Comparison of ENCODE assay signal across 3 cellular contexts in the genomic region with DNA sequence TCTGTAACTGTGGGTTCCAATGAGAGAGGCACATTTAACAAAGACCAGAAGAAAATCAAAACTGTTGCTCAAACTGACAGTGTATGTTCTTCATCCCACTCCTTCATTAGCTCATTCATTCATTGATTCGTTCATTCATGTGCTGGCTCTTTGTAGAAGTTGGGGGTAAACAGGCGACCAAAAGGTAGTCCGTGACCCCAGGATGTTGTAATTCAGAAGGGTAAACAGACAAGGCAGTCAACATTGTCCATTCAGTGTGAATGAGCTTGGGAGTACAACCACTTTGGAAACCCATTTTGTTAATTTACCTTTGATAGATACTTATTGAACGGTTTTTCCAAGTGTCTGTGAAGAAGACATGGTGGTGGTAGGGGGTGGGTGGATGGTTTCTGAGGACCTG.
TF ChIP-seq lines count a peak whose summit lies in the region.

No MANE protein-coding gene starts in this region.

TF ChIP-seq in HCT116, 20 proteins besides CTCF, POLR2A, EP300 and RAD21:
- no peak for TF ChIP-seq CBX3 (IDR thresholded peaks at IDR 0.05; ENCODE audit: low read depth)
- no peak for TF ChIP-seq ZFX (IDR thresholded peaks at IDR 0.05)
- no peak for TF ChIP-seq ELF1 (IDR thresholded peaks at IDR 0.05; ENCODE audit: borderline replicate concordance, low read depth)
- no peak for TF ChIP-seq POLR2AphosphoS5 (IDR thresholded peaks at IDR 0.05; ENCODE audit: low read depth, low read length)
- no peak for TF ChIP-seq SIN3A (IDR thresholded peaks at IDR 0.05; ENCODE audit: low read depth)
- TF ChIP-seq, protein P1, sequence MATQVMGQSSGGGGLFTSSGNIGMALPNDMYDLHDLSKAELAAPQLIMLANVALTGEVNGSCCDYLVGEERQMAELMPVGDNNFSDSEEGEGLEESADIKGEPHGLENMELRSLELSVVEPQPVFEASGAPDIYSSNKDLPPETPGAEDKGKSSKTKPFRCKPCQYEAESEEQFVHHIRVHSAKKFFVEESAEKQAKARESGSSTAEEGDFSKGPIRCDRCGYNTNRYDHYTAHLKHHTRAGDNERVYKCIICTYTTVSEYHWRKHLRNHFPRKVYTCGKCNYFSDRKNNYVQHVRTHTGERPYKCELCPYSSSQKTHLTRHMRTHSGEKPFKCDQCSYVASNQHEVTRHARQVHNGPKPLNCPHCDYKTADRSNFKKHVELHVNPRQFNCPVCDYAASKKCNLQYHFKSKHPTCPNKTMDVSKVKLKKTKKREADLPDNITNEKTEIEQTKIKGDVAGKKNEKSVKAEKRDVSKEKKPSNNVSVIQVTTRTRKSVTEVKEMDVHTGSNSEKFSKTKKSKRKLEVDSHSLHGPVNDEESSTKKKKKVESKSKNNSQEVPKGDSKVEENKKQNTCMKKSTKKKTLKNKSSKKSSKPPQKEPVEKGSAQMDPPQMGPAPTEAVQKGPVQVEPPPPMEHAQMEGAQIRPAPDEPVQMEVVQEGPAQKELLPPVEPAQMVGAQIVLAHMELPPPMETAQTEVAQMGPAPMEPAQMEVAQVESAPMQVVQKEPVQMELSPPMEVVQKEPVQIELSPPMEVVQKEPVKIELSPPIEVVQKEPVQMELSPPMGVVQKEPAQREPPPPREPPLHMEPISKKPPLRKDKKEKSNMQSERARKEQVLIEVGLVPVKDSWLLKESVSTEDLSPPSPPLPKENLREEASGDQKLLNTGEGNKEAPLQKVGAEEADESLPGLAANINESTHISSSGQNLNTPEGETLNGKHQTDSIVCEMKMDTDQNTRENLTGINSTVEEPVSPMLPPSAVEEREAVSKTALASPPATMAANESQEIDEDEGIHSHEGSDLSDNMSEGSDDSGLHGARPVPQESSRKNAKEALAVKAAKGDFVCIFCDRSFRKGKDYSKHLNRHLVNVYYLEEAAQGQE (IDR thresholded peaks at IDR 0.05; ENCODE audit: low read depth) = no peak
- TF ChIP-seq, protein P2, sequence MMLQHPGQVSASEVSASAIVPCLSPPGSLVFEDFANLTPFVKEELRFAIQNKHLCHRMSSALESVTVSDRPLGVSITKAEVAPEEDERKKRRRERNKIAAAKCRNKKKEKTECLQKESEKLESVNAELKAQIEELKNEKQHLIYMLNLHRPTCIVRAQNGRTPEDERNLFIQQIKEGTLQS (IDR thresholded peaks at IDR 0.05) = no peak
- TF ChIP-seq ZNF274 (IDR thresholded peaks at IDR 0.05; ENCODE audit: low read depth, low read length) = no peak
- TF ChIP-seq MAX (IDR thresholded peaks at IDR 0.05) = no peak
- TF ChIP-seq EZH2 (IDR thresholded peaks at IDR 0.05) = no peak
- TF ChIP-seq SRF (IDR thresholded peaks at IDR 0.05; ENCODE audit: low read depth) = no peak
- TF ChIP-seq JUND (IDR thresholded peaks at IDR 0.05) = no peak
- TF ChIP-seq YY1 (IDR thresholded peaks at IDR 0.05; ENCODE audit: extremely low read depth, insufficient replicate concordance, low read depth, low read length) = no peak
- no peak for TF ChIP-seq ZBTB33 (IDR thresholded peaks at IDR 0.05; ENCODE audit: extremely low read depth, insufficient replicate concordance, low read length)

TF ChIP-seq in HepG2, 621 proteins besides CTCF, POLR2A, EP300 and RAD21:
- TF ChIP-seq FOXA3 (CRISPR knock-in tag; IDR thresholded peaks at IDR 0.05) (peak; percentile 51; the same call in 1 of the 2 replicates), ZKSCAN5 (CRISPR knock-in tag; IDR thresholded peaks at IDR 0.05) (no peak), ZSCAN9 (CRISPR knock-in tag; IDR thresholded peaks at IDR 0.05; ENCODE audit: borderline replicate concordance) (no peak), SOX5 (CRISPR knock-in tag; IDR thresholded peaks at IDR 0.05; ENCODE audit: borderline replicate concordance) (0 out of 2 replicates have a peak, but pooled peaks have one; percentile 23), FOXP1 (IDR thresholded peaks at IDR 0.05) (no peak), FOXP1 (CRISPR knock-in tag; IDR thresholded peaks at IDR 0.05) (peak; percentile 53; the same call in 1 of the 2 replicates), NR2F6 (IDR thresholded peaks at IDR 0.05) (peak; percentile 26; the same call in 1 of the 2 replicates), NR2F6 (CRISPR knock-in tag; IDR thresholded peaks at IDR 0.05) (no peak), HOXA3 (CRISPR knock-in tag; IDR thresholded peaks at IDR 0.05) (no peak), FOXK1 (CRISPR knock-in tag; IDR thresholded peaks at IDR 0.05; ENCODE audit: borderline replicate concordance, low read depth) (peak; percentile 17; the same call in 1 of the 2 replicates), TOE1 (CRISPR knock-in tag; IDR thresholded peaks at IDR 0.05) (no peak), FOXA1 (IDR thresholded peaks at IDR 0.05) (no peak), FOXA1 (CRISPR knock-in tag; IDR thresholded peaks at IDR 0.05) (0 out of 2 replicates have a peak, but pooled peaks have one; percentile 30)

TF ChIP-seq in WTC11, 78 proteins besides CTCF, POLR2A, EP300 and RAD21:
- TF ChIP-seq, protein P3, sequence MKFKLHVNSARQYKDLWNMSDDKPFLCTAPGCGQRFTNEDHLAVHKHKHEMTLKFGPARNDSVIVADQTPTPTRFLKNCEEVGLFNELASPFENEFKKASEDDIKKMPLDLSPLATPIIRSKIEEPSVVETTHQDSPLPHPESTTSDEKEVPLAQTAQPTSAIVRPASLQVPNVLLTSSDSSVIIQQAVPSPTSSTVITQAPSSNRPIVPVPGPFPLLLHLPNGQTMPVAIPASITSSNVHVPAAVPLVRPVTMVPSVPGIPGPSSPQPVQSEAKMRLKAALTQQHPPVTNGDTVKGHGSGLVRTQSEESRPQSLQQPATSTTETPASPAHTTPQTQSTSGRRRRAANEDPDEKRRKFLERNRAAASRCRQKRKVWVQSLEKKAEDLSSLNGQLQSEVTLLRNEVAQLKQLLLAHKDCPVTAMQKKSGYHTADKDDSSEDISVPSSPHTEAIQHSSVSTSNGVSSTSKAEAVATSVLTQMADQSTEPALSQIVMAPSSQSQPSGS (CRISPR knock-in tag; IDR thresholded peaks at IDR 0.05; ENCODE audit: borderline replicate concordance, low read depth) = no peak
- TF ChIP-seq ATF6 (CRISPR knock-in tag; IDR thresholded peaks at IDR 0.05) (no peak), ZNF263 (CRISPR knock-in tag; IDR thresholded peaks at IDR 0.05; ENCODE audit: low read depth) (no peak), MYBL2 (CRISPR knock-in tag; IDR thresholded peaks at IDR 0.05) (no peak), FOXP1 (CRISPR knock-in tag; IDR thresholded peaks at IDR 0.05; ENCODE audit: borderline replicate concordance) (no peak), JUN (CRISPR knock-in tag; IDR thresholded peaks at IDR 0.05) (no peak), GRHL2 (CRISPR knock-in tag; IDR thresholded peaks at IDR 0.05; ENCODE audit: insufficient replicate concordance, severe bottlenecking) (no peak), GABPB1 (CRISPR knock-in tag; IDR thresholded peaks at IDR 0.05) (no peak), ATF1 (CRISPR knock-in tag; IDR thresholded peaks at IDR 0.05) (no peak), ERG (CRISPR knock-in tag; IDR thresholded peaks at IDR 0.05) (no peak), ETV6 (CRISPR knock-in tag; IDR thresholded peaks at IDR 0.05) (no peak), FOXK1 (CRISPR knock-in tag; IDR thresholded peaks at IDR 0.05) (no peak), ELF4 (CRISPR knock-in tag; IDR thresholded peaks at IDR 0.05; ENCODE audit: low read depth) (no peak), PRRX2 (CRISPR knock-in tag; IDR thresholded peaks at IDR 0.05) (no peak), ZMAT4 (CRISPR knock-in tag; IDR thresholded peaks at IDR 0.05) (no peak), NR1H2 (CRISPR knock-in tag; IDR thresholded peaks at IDR 0.05) (no peak), EMX1 (CRISPR knock-in tag; IDR thresholded peaks at IDR 0.05) (no peak)
- TF ChIP-seq, protein P2 (CRISPR knock-in tag; conservative IDR thresholded peaks at IDR 0.05) = no peak
- TF ChIP-seq, protein P4, sequence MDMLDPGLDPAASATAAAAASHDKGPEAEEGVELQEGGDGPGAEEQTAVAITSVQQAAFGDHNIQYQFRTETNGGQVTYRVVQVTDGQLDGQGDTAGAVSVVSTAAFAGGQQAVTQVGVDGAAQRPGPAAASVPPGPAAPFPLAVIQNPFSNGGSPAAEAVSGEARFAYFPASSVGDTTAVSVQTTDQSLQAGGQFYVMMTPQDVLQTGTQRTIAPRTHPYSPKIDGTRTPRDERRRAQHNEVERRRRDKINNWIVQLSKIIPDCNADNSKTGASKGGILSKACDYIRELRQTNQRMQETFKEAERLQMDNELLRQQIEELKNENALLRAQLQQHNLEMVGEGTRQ (CRISPR knock-in tag; IDR thresholded peaks at IDR 0.05) = no peak
